18 cellular contexts compared by ENCODE assay signal in genomic region chr1:8161546-8162110, GRCh38.
DNase-seq lines count a peak whose midpoint lies in the region; FAIRE-seq and TF ChIP-seq lines count a peak whose summit lies in the region.
"Had no signal": no experiment of that assay in that cellular context is flagged by ENCODE, and none has a peak within 500 bp of the region (broad histone marks: within the 10 kb centered on the region; RNA-seq: fewer than 3 reads in every experiment).

No MANE protein-coding gene starts in this region.

- no peak overlapping the region for H3K4me2 ChIP-seq in neural progenitor cell

- no peak overlapping the region for H3K4me3 ChIP-seq in neural progenitor cell
- H3K4me3 ChIP-seq: ascending aorta, K562, thoracic aorta had no signal

- CTCF ChIA-PET in Calu3 (lab: Charles Lee), result no interaction called here

- BruUV-seq in Calu3 (replicated peaks; lab: Mats Ljungman, UMichigan), result no TSS peak

- H3K9ac ChIP-seq in neural progenitor cell, result no peak overlapping the region

- H3K36me3 Mint-ChIP-seq in Calu3 (ENCODE audit: insufficient read depth, unreplicated experiment) (no peaks in the 10 kb centered on the region), neural progenitor cell (no peaks in the 10 kb centered on the region)
- no peaks in the 10 kb centered on the region for H3K36me3 Mint-ChIP-seq in activated T-helper 1 cell treated with anti-CD3 and anti-CD28 coated beads, Interleukin-12 subunit alpha, Interleukin-12 subunit beta, Interleukin-2, Interleukin-4 antibody, amounts not matched to agents 30 ng/mL and 10 ng/mL and 1 ng/mL, durations not matched to agents 14 hours and 24 hours and 36 hours (ENCODE audit: low read depth)
- H3K36me3 Mint-ChIP-seq: activated naive CD8-positive, alpha-beta T cell had no signal

- no peaks in the 10 kb centered on the region for H3K79me2 ChIP-seq in neural progenitor cell (ENCODE audit: low read depth)

- no peaks in the 10 kb centered on the region for H4K20me1 ChIP-seq in neural progenitor cell (ENCODE audit: low read depth)

- DNase-seq in Calu3, result no peak
- DNase-seq in HTR-8/SVneo (ENCODE audit: insufficient read length, low spot score), result no peak
- DNase-seq in NOMO-1 treated with DMSO at 0.1 percent for 48 hours (lab: John Stamatoyannopoulos, UW; ENCODE audit: unreplicated experiment), result peak; percentile 84
- DNase-seq in activated T-helper 1 cell treated with anti-CD3 and anti-CD28 coated beads, Interleukin-12 subunit alpha, Interleukin-12 subunit beta, Interleukin-2, Interleukin-4 antibody, amounts not matched to agents 30 ng/mL and 10 ng/mL and 1 ng/mL, durations not matched to agents 14 hours and 24 hours and 36 hours (ENCODE audit: low spot score), result no peak
- DNase-seq in HK-2 (ENCODE audit: unreplicated experiment), result no peak
- DNase-seq in neural progenitor cell (ENCODE audit: low spot score), result no peak
- DNase-seq: glutamatergic neuron; MV-4-11; NCI-H1930; stimulated activated naive CD4-positive, alpha-beta T cell had no signal

- H3K4me3 Mint-ChIP-seq in Calu3 (ENCODE audit: low read depth, unreplicated experiment) (no peak overlapping the region), neural progenitor cell (no peak overlapping the region)
- H3K4me3 Mint-ChIP-seq in activated T-helper 1 cell treated with anti-CD3 and anti-CD28 coated beads, Interleukin-12 subunit alpha, Interleukin-12 subunit beta, Interleukin-2, Interleukin-4 antibody, amounts not matched to agents 30 ng/mL and 10 ng/mL and 1 ng/mL, durations not matched to agents 14 hours and 24 hours and 36 hours, result no peak overlapping the region
- H3K4me3 Mint-ChIP-seq: activated naive CD8-positive, alpha-beta T cell had no signal

- no peak overlapping the region for H2AFZ ChIP-seq in neural progenitor cell (replicated peaks)

- intact Hi-C loops in Calu3 (cut with micrococcal nuclease; ENCODE audit: unreplicated experiment), result no loop called here
- intact Hi-C loops in activated T-helper 1 cell treated with anti-CD3 and anti-CD28 coated beads, Interleukin-12 subunit alpha, Interleukin-12 subunit beta, Interleukin-2, Interleukin-4 antibody, amounts not matched to agents 30 ng/mL and 10 ng/mL and 1 ng/mL, durations not matched to agents 14 hours and 24 hours and 36 hours (cut with micrococcal nuclease), result no loop called here

- H3K9me3 Mint-ChIP-seq in Calu3 (ENCODE audit: low read depth, unreplicated experiment), result peaks cover 4% of the 10 kb centered on the region
- H3K9me3 Mint-ChIP-seq in activated T-helper 1 cell treated with anti-CD3 and anti-CD28 coated beads, Interleukin-12 subunit alpha, Interleukin-12 subunit beta, Interleukin-2, Interleukin-4 antibody, amounts not matched to agents 30 ng/mL and 10 ng/mL and 1 ng/mL, durations not matched to agents 14 hours and 24 hours and 36 hours, result no peaks in the 10 kb centered on the region
- H3K9me3 Mint-ChIP-seq in neural progenitor cell, result peaks cover 9% of the 10 kb centered on the region

- H3K27ac Mint-ChIP-seq in Calu3 (ENCODE audit: unreplicated experiment) (peak overlapping the region; percentile 38), neural progenitor cell (no peak overlapping the region)
- no peak overlapping the region for H3K27ac Mint-ChIP-seq in activated T-helper 1 cell treated with anti-CD3 and anti-CD28 coated beads, Interleukin-12 subunit alpha, Interleukin-12 subunit beta, Interleukin-2, Interleukin-4 antibody, amounts not matched to agents 30 ng/mL and 10 ng/mL and 1 ng/mL, durations not matched to agents 14 hours and 24 hours and 36 hours
- H3K27ac Mint-ChIP-seq: activated naive CD8-positive, alpha-beta T cell had no signal

- no peaks in the 10 kb centered on the region for H3K27me3 ChIP-seq in neural progenitor cell
- H3K27me3 ChIP-seq: ascending aorta had no signal

- peaks cover 13% of the 10 kb centered on the region for H3K4me1 ChIP-seq in neural progenitor cell
- H3K4me1 ChIP-seq: ascending aorta had no signal

- H3K9me3 ChIP-seq in neural progenitor cell (ENCODE audit: low read depth), result no peaks in the 10 kb centered on the region
- H3K9me3 ChIP-seq: ascending aorta, thoracic aorta had no signal

- H3F3A ChIP-seq in neural progenitor cell (ENCODE audit: low read depth), result peaks cover under 1% of the 10 kb centered on the region

- FAIRE-seq in HTR-8/SVneo (lab: Jason Lieb, UNC) (peak; percentile 40), islet of Langerhans (lab: Jason Lieb, UNC) (peak; percentile 66)
- FAIRE-seq: GM18507, H54, K562, small intestine had no signal

- H3K36me3 ChIP-seq in neural progenitor cell, result no peaks in the 10 kb centered on the region
- H3K36me3 ChIP-seq: ascending aorta, thoracic aorta had no signal

- TF ChIP-seq CTCF in Calu3 (IDR thresholded peaks at IDR 0.05; ENCODE audit: unreplicated experiment) (no peak), neural progenitor cell (IDR thresholded peaks at IDR 0.05) (no peak)

- no peaks in the 10 kb centered on the region for H3K27me3 Mint-ChIP-seq in Calu3 (ENCODE audit: unreplicated experiment)
- H3K27me3 Mint-ChIP-seq in activated T-helper 1 cell treated with anti-CD3 and anti-CD28 coated beads, Interleukin-12 subunit alpha, Interleukin-12 subunit beta, Interleukin-2, Interleukin-4 antibody, amounts not matched to agents 30 ng/mL and 10 ng/mL and 1 ng/mL, durations not matched to agents 14 hours and 24 hours and 36 hours (ENCODE audit: insufficient read depth), result peaks cover 17% of the 10 kb centered on the region
- H3K27me3 Mint-ChIP-seq in neural progenitor cell (ENCODE audit: insufficient read depth, low read depth), result peaks cover 7% of the 10 kb centered on the region
- H3K27me3 Mint-ChIP-seq: activated naive CD8-positive, alpha-beta T cell had no signal

- H3K27ac ChIP-seq in neural progenitor cell, result no peak overlapping the region
- H3K27ac ChIP-seq: ascending aorta, thoracic aorta had no signal

- peaks cover 8% of the 10 kb centered on the region for H3K4me1 Mint-ChIP-seq in Calu3 (ENCODE audit: low read depth, unreplicated experiment)
- H3K4me1 Mint-ChIP-seq in activated T-helper 1 cell treated with anti-CD3 and anti-CD28 coated beads, Interleukin-12 subunit alpha, Interleukin-12 subunit beta, Interleukin-2, Interleukin-4 antibody, amounts not matched to agents 30 ng/mL and 10 ng/mL and 1 ng/mL, durations not matched to agents 14 hours and 24 hours and 36 hours (ENCODE audit: low read depth), result peaks cover 5% of the 10 kb centered on the region
- H3K4me1 Mint-ChIP-seq in neural progenitor cell, result no peaks in the 10 kb centered on the region
